In genomic region chr11:27282806-27283205, GRCh38 we compare ENCODE assay signal across 18 cellular contexts.
DNase-seq lines count a peak whose midpoint lies in the region; TF ChIP-seq lines count a peak whose summit lies in the region.
"Had no signal": no experiment of that assay in that cellular context is flagged by ENCODE, and none has a peak within 500 bp of the region (broad histone marks: within the 10 kb centered on the region; RNA-seq: fewer than 3 reads in every experiment).

No MANE protein-coding gene starts in this region.

- H3K4me3 ChIP-seq in ascending aorta (no peak overlapping the region), skeletal muscle satellite cell (ENCODE audit: low read length) (no peak overlapping the region)
- H3K4me3 ChIP-seq: Peyer's patch, vagina had no signal

- H3K27me3 Mint-ChIP-seq in activated naive CD4-positive, alpha-beta T cell treated with anti-CD3 and anti-CD28 coated beads, Interleukin-2, amount 10 ng/mL, durations not matched to agents 7 days and 5 days: peaks cover 2% of the 10 kb centered on the region
- H3K27me3 Mint-ChIP-seq in progenitor cell of endocrine pancreas: no peaks in the 10 kb centered on the region

- no peak overlapping the region for H3K9ac ChIP-seq in skeletal muscle satellite cell (ENCODE audit: low read depth, low read length)

- H3K9me3 ChIP-seq in ascending aorta (no peaks in the 10 kb centered on the region), skeletal muscle satellite cell (replicated peaks; ENCODE audit: low read length) (no peaks in the 10 kb centered on the region)
- H3K9me3 ChIP-seq: Peyer's patch, vagina had no signal

- H3K4me1 ChIP-seq in ascending aorta (peaks cover 9 to 13% of the 10 kb centered on the region in 2 donors), skeletal muscle satellite cell (ENCODE audit: control insufficient read depth, insufficient read depth, low read length) (peaks cover 24% of the 10 kb centered on the region)
- H3K4me1 ChIP-seq: vagina had no signal

- no peak overlapping the region for H3K27ac Mint-ChIP-seq in activated naive CD4-positive, alpha-beta T cell treated with anti-CD3 and anti-CD28 coated beads, Interleukin-2, amount 10 ng/mL, durations not matched to agents 7 days and 5 days
- no peak overlapping the region for H3K27ac Mint-ChIP-seq in progenitor cell of endocrine pancreas
- H3K27ac Mint-ChIP-seq: activated T-cell treated with anti-CD3 and anti-CD28 coated beads, Interleukin-2, amount 50 U/mL, for 24 hours; naive thymus-derived CD8-positive, alpha-beta T cell; stimulated activated memory B cell treated with anti-CD40 and anti-IgM and Interleukin-4, amounts not matched to agents 10 μg/mL and 1 μg/mL and 100 μg/mL, for 72 hours had no signal

- CTCF ChIA-PET in activated naive CD4-positive, alpha-beta T cell treated with anti-CD3 and anti-CD28 coated beads, Interleukin-2, amount 10 ng/mL, durations not matched to agents 7 days and 5 days (lab: Charles Lee): no interaction called here

- intact Hi-C loops in ascending aorta (cut with DNase I): no loop called here

- no peak overlapping the region for H3K4me3 Mint-ChIP-seq in activated naive CD4-positive, alpha-beta T cell treated with anti-CD3 and anti-CD28 coated beads, Interleukin-2, amount 10 ng/mL, durations not matched to agents 7 days and 5 days
- no peak overlapping the region for H3K4me3 Mint-ChIP-seq in progenitor cell of endocrine pancreas (ENCODE audit: low read depth)
- H3K4me3 Mint-ChIP-seq: activated T-cell treated with anti-CD3 and anti-CD28 coated beads, Interleukin-2, amount 50 U/mL, for 24 hours; naive thymus-derived CD8-positive, alpha-beta T cell; stimulated activated memory B cell treated with anti-CD40 and anti-IgM and Interleukin-4, amounts not matched to agents 10 μg/mL and 1 μg/mL and 100 μg/mL, for 72 hours had no signal

- H3K27me3 ChIP-seq in ascending aorta: no peaks in the 10 kb centered on the region
- H3K27me3 ChIP-seq in skeletal muscle satellite cell (ENCODE audit: control insufficient read depth, insufficient read depth, low read length): peaks cover 5% of the 10 kb centered on the region
- H3K27me3 ChIP-seq: Peyer's patch, vagina had no signal

- no peaks in the 10 kb centered on the region for H3K9me3 Mint-ChIP-seq in activated naive CD4-positive, alpha-beta T cell treated with anti-CD3 and anti-CD28 coated beads, Interleukin-2, amount 10 ng/mL, durations not matched to agents 7 days and 5 days
- no peaks in the 10 kb centered on the region for H3K9me3 Mint-ChIP-seq in progenitor cell of endocrine pancreas (ENCODE audit: low read depth)
- H3K9me3 Mint-ChIP-seq: activated T-cell treated with anti-CD3 and anti-CD28 coated beads, Interleukin-2, amount 50 U/mL, for 24 hours; naive thymus-derived CD8-positive, alpha-beta T cell; stimulated activated memory B cell treated with anti-CD40 and anti-IgM and Interleukin-4, amounts not matched to agents 10 μg/mL and 1 μg/mL and 100 μg/mL, for 72 hours had no signal

- DNase-seq in HS-27A (ENCODE audit: low read depth) (peak; percentile 30), ascending aorta (ENCODE audit: low spot score in 2 of 2) (no peak), glomerular visceral epithelial cell (ENCODE audit: extremely low spot score) (peak; percentile 45), progenitor cell of endocrine pancreas (ENCODE audit: low spot score, unreplicated experiment) (no peak), caudate nucleus (lab: John Stamatoyannopoulos, UW) (no peak)
- DNase-seq in activated naive CD4-positive, alpha-beta T cell treated with anti-CD3 and anti-CD28 coated beads, Interleukin-2, amount 10 ng/mL, durations not matched to agents 7 days and 5 days: no peak
- DNase-seq: activated CD4-positive, alpha-beta T cell treated with anti-CD3 and anti-CD28 coated beads for 1 hour; activated T-cell treated with anti-CD3 and anti-CD28 coated beads, Interleukin-2, amount 50 U/mL, for 24 hours; effector CD4-positive, alpha-beta T cell; Karpas-422; kidney; naive thymus-derived CD8-positive, alpha-beta T cell; NCI-H187 treated with DMSO at 0.1 percent for 48 hours; NCI-H524 treated with DMSO at 0.1 percent for 48 hours; Peyer's patch had no signal

- H3K27ac ChIP-seq in ascending aorta (peak overlapping the region; percentile 41 to 65), caudate nucleus (ENCODE audit: low read depth, low read length) (no peak overlapping the region)
- H3K27ac ChIP-seq: Peyer's patch, vagina had no signal

- no peaks in the 10 kb centered on the region for H3K36me3 Mint-ChIP-seq in activated naive CD4-positive, alpha-beta T cell treated with anti-CD3 and anti-CD28 coated beads, Interleukin-2, amount 10 ng/mL, durations not matched to agents 7 days and 5 days
- no peaks in the 10 kb centered on the region for H3K36me3 Mint-ChIP-seq in progenitor cell of endocrine pancreas (ENCODE audit: insufficient read depth)
- H3K36me3 Mint-ChIP-seq: naive thymus-derived CD8-positive, alpha-beta T cell; stimulated activated memory B cell treated with anti-CD40 and anti-IgM and Interleukin-4, amounts not matched to agents 10 μg/mL and 1 μg/mL and 100 μg/mL, for 72 hours had no signal

- TF ChIP-seq CTCF in ascending aorta (IDR thresholded peaks at IDR 0.05): no peak
- TF ChIP-seq CTCF in progenitor cell of endocrine pancreas (IDR thresholded peaks at IDR 0.05; ENCODE audit: unreplicated experiment): no peak

- peak overlapping the region; percentile 20 for H3K4me2 ChIP-seq in skeletal muscle satellite cell (ENCODE audit: low read length)

- no peaks in the 10 kb centered on the region for H3K36me3 ChIP-seq in ascending aorta
- no peaks in the 10 kb centered on the region for H3K36me3 ChIP-seq in skeletal muscle satellite cell (ENCODE audit: insufficient read depth, low read length)
- H3K36me3 ChIP-seq: Peyer's patch, vagina had no signal

- no peaks in the 10 kb centered on the region for H3K4me1 Mint-ChIP-seq in activated naive CD4-positive, alpha-beta T cell treated with anti-CD3 and anti-CD28 coated beads, Interleukin-2, amount 10 ng/mL, durations not matched to agents 7 days and 5 days
- peaks cover 2% of the 10 kb centered on the region for H3K4me1 Mint-ChIP-seq in progenitor cell of endocrine pancreas (ENCODE audit: low read depth)
- H3K4me1 Mint-ChIP-seq: naive thymus-derived CD8-positive, alpha-beta T cell; stimulated activated memory B cell treated with anti-CD40 and anti-IgM and Interleukin-4, amounts not matched to agents 10 μg/mL and 1 μg/mL and 100 μg/mL, for 72 hours had no signal

Comparison
In these comparisons a context has a peak if more than half of its experiments do, and no peak if none do; other contexts are left out.
1. DNase-seq: peak in HS-27A (single experiment) and glomerular visceral epithelial cell (single experiment); none in ascending aorta (0 of 2), activated naive CD4-positive, alpha-beta T cell treated with anti-CD3 and anti-CD28 coated beads, Interleukin-2, amount 10 ng/mL, durations not matched to agents 7 days and 5 days (single experiment), progenitor cell of endocrine pancreas (single experiment) and caudate nucleus (0 of 61).